Comparison of ENCODE assay signal across 16 cellular contexts in genomic region chr10:99537381-99538286, GRCh38. TPM values are rescaled to one million over a fixed set of nuclear protein-coding genes. Genes with fewer than 3 reads are reported as not detected.
DNase-seq lines count a peak whose midpoint lies in the region; ATAC-seq, FAIRE-seq and TF ChIP-seq lines count a peak whose summit lies in the region.
"Had no signal": no experiment of that assay in that cellular context is flagged by ENCODE, and none has a peak within 500 bp of the region (broad histone marks: within the 10 kb centered on the region; RNA-seq: fewer than 3 reads in every experiment).

No MANE protein-coding gene starts in this region.

- no peaks in the 10 kb centered on the region for H3K36me3 ChIP-seq in HepG2 (replicated peaks in 1 of 2; ENCODE audit: control insufficient read depth in 1 of 2, insufficient read depth in 2 of 2, low read length in 2 of 2)
- H3K36me3 ChIP-seq in right lobe of liver, result no peaks in the 10 kb centered on the region
- H3K36me3 ChIP-seq in colonic mucosa, result no peaks in the 10 kb centered on the region
- no peaks in the 10 kb centered on the region for H3K36me3 ChIP-seq in mucosa of rectum (ENCODE audit: control insufficient read depth in 2 of 2, insufficient read depth in 2 of 2, low read length in 2 of 2)
- no peaks in the 10 kb centered on the region for H3K36me3 ChIP-seq in transverse colon
- H3K36me3 ChIP-seq in small intestine (ENCODE audit: control insufficient read depth in 2 of 2, insufficient read depth in 2 of 2, low read length in 2 of 2), result no peaks in the 10 kb centered on the region
- no peaks in the 10 kb centered on the region for H3K36me3 ChIP-seq in ascending aorta
- H3K36me3 ChIP-seq: breast epithelium had no signal

- H3K9me3 ChIP-seq in HepG2 (ENCODE audit: low read length) (no peaks in the 10 kb centered on the region), right lobe of liver (no peaks in the 10 kb centered on the region), colonic mucosa (no peaks in the 10 kb centered on the region), mucosa of rectum (ENCODE audit: control insufficient read depth in 2 of 2, low read length in 2 of 2) (no peaks in the 10 kb centered on the region), transverse colon (no peaks in the 10 kb centered on the region), small intestine (ENCODE audit: control insufficient read depth, low read depth) (no peaks in the 10 kb centered on the region), ascending aorta (no peaks in the 10 kb centered on the region)
- H3K9me3 ChIP-seq: breast epithelium had no signal

- peaks cover 98% of the 10 kb centered on the region for H3K27me3 Mint-ChIP-seq in nephron progenitor cell (ENCODE audit: low read depth, poor library complexity)

- peak overlapping the region; percentile 70 for H3K4me2 ChIP-seq in HepG2 (ENCODE audit: low read depth, low read length)

- no peak overlapping the region for H3K27ac Mint-ChIP-seq in nephron progenitor cell

- peaks cover 26 to 91% of the 10 kb centered on the region in 2 experiments for H3K27me3 ChIP-seq in HepG2 (ENCODE audit: control insufficient read depth in 1 of 2, insufficient read depth in 2 of 2, low read length in 2 of 2)
- H3K27me3 ChIP-seq in right lobe of liver, result peaks cover 25 to 69% of the 10 kb centered on the region in 2 donors
- peaks cover 87% of the 10 kb centered on the region for H3K27me3 ChIP-seq in colonic mucosa
- H3K27me3 ChIP-seq in mucosa of rectum (ENCODE audit: control insufficient read depth in 2 of 2, insufficient read depth in 2 of 2, low read length in 2 of 2), result peaks cover 67 to 76% of the 10 kb centered on the region in 2 donors
- peaks cover 100% of the 10 kb centered on the region for H3K27me3 ChIP-seq in transverse colon
- H3K27me3 ChIP-seq in small intestine (ENCODE audit: control insufficient read depth in 2 of 2, insufficient read depth in 2 of 2, low read length in 2 of 2), result peaks cover 32 to 34% of the 10 kb centered on the region in 2 donors
- H3K27me3 ChIP-seq in ascending aorta, result peaks cover 9% of the 10 kb centered on the region

- H3K4me1 ChIP-seq in HepG2 (ENCODE audit: insufficient read depth, low read length), result peaks cover 22% of the 10 kb centered on the region
- H3K4me1 ChIP-seq in right lobe of liver, result peaks cover 0 to 23% (median 0%) of the 10 kb centered on the region in 4 donors
- H3K4me1 ChIP-seq in colonic mucosa, result peaks cover 19% of the 10 kb centered on the region
- peaks cover 30 to 35% of the 10 kb centered on the region in 2 donors for H3K4me1 ChIP-seq in mucosa of rectum (ENCODE audit: control insufficient read depth in 2 of 2, insufficient read depth in 2 of 2, low read length in 2 of 2)
- H3K4me1 ChIP-seq in transverse colon, result peaks cover 8 to 52% (median 45%) of the 10 kb centered on the region in 4 donors
- H3K4me1 ChIP-seq in small intestine (ENCODE audit: control insufficient read depth in 2 of 2, insufficient read depth in 1 of 2, low read depth in 1 of 2, low read length in 1 of 2), result peaks cover 0 to 4% of the 10 kb centered on the region in 2 donors
- peaks cover 0 to 5% of the 10 kb centered on the region in 2 donors for H3K4me1 ChIP-seq in ascending aorta

- H3K79me2 ChIP-seq in HepG2 (ENCODE audit: insufficient read depth, low read length), result no peaks in the 10 kb centered on the region

- 12% methylated on average over 41 of the region's 43 CpGs for WGBS in HepG2 (ENCODE audit: low lambda C conversion rate)
- WGBS in right lobe of liver (ENCODE audit: insufficient coverage, low coverage, low lambda C conversion rate, missing lambda C conversion rate), result 11% methylated on average over 35 of the region's 43 CpGs
- 18 to 20% methylated on average over 20 to 42 of the region's 43 CpGs for WGBS in transverse colon (ENCODE audit: low coverage in 1 of 2), 2 donors
- 12 to 24% (median 18%) methylated on average over 41 to 43 of the region's 43 CpGs for WGBS in small intestine, 3 donors

- peaks cover under 1% of the 10 kb centered on the region for H3K9me3 Mint-ChIP-seq in nephron progenitor cell

- TF ChIP-seq CTCF in HepG2 (CRISPR knock-in tag; IDR thresholded peaks at IDR 0.05) (no peak), right lobe of liver (IDR thresholded peaks at IDR 0.05) (no peak), colonic mucosa (IDR thresholded peaks at IDR 0.05) (no peak), transverse colon (IDR thresholded peaks at IDR 0.05) (no peak), nephron progenitor cell (IDR thresholded peaks at IDR 0.05) (no peak), ascending aorta (IDR thresholded peaks at IDR 0.05) (no peak)

- H3K27ac ChIP-seq in HepG2 (ENCODE audit: extremely low read length, insufficient read depth, low read length), result no peak overlapping the region
- no peak overlapping the region for H3K27ac ChIP-seq in right lobe of liver
- peak overlapping the region; percentile 46 for H3K27ac ChIP-seq in colonic mucosa
- H3K27ac ChIP-seq in mucosa of rectum (ENCODE audit: low read depth in 2 of 2, low read length in 2 of 2), result peak overlapping the region; percentile 38 to 57
- peak overlapping the region; percentile 86 to 94 (median 90) for H3K27ac ChIP-seq in transverse colon
- H3K27ac ChIP-seq in small intestine (ENCODE audit: low read depth in 1 of 2, low read length in 1 of 2), result peak overlapping the region in 1 of 2 donors; percentile 89
- H3K27ac ChIP-seq in ascending aorta, result no peak overlapping the region
- H3K27ac ChIP-seq: breast epithelium had no signal

- ATAC-seq in HepG2 (peak; percentile 14), right lobe of liver (no peak)

- intact Hi-C loops in HepG2 (cut with micrococcal nuclease; ENCODE audit: unreplicated experiment) (no loop called here), right lobe of liver (cut with DNase I) (no loop called here), colonic mucosa (cut with DNase I) (loop anchor here (5.0 kb wide), 1 partner anchor 100 kb away; no protein-coding TSS in a partner anchor), transverse colon (cut with DNase I; ENCODE audit: low total_unique reads) (loop anchor here (5.0 kb wide), 1 partner anchor 105 kb away; the partner anchor contains the start of gene GOT1), ascending aorta (cut with DNase I) (no loop called here)

- POLR2A ChIA-PET in HepG2 (lab: Yijun Ruan, JAX), result no interaction called here

- FAIRE-seq in HepG2 (lab: Jason Lieb, UNC), result no peak
- no peak for FAIRE-seq in small intestine (lab: Jason Lieb, UNC)
- FAIRE-seq: GM12891 had no signal

- TF ChIP-seq POLR2A in HepG2 (IDR thresholded peaks at IDR 0.05; ENCODE audit: insufficient read depth in 1 of 2, low read depth in 2 of 2, low read length in 2 of 2), result no peak
- TF ChIP-seq POLR2A in right lobe of liver (IDR thresholded peaks at IDR 0.05), result no peak
- no peak for TF ChIP-seq POLR2A in transverse colon (IDR thresholded peaks at IDR 0.05)

- no peak overlapping the region for H2AFZ ChIP-seq in HepG2 (ENCODE audit: low read length)

- peaks cover 15% of the 10 kb centered on the region for H3K4me1 Mint-ChIP-seq in nephron progenitor cell

- no peak for TF ChIP-seq EP300 in HepG2 (IDR thresholded peaks at IDR 0.05; ENCODE audit: low read depth in 2 of 2, low read length in 2 of 2)
- TF ChIP-seq EP300 in HepG2 (CRISPR knock-in tag; IDR thresholded peaks at IDR 0.05; ENCODE audit: borderline replicate concordance), result no peak
- TF ChIP-seq EP300 in transverse colon (IDR thresholded peaks at IDR 0.05; ENCODE audit: low read depth), result no peak

- H3K9ac ChIP-seq in HepG2 (ENCODE audit: insufficient read depth, low read depth, low read length), result no peak overlapping the region
- peak overlapping the region; percentile 19 to 50 for H3K9ac ChIP-seq in colonic mucosa (ENCODE audit: low read depth in 2 of 2, low read length in 2 of 2)
- H3K9ac ChIP-seq in mucosa of rectum (ENCODE audit: low read depth in 1 of 2, low read length in 2 of 2), result peak overlapping the region in 1 of 2 donors; percentile 31

- DNase-seq in HepG2 (ENCODE audit: low spot score) (no peak), right lobe of liver (no peak), colonic mucosa (no peak), transverse colon (peak; percentile 26), nephron progenitor cell (no peak), small intestine (no peak), ascending aorta (ENCODE audit: low spot score in 2 of 2) (no peak)
- DNase-seq: DND-41; Karpas-422; NCI-H187 treated with DMSO at 0.1 percent for 48 hours; SHP77; stimulated activated CD4-positive, alpha-beta T cell treated with anti-CD3 and anti-CD28 coated beads, Interleukin-1b, Interleukin-23, amount 100 ng/mL, for 48 hours had no signal

- H3K4me3 Mint-ChIP-seq in nephron progenitor cell, result no peak overlapping the region

- in situ Hi-C loops in HepG2 (cut with HindIII; ENCODE audit: extremely low pct_ligation_motif_present, low pct_unique_long_range_greater_than_20kb), result no loop called here
- in situ Hi-C loops in transverse colon (cut with MboI; ENCODE audit: low pct_ligation_motif_present in 1 of 4, low pct_unique_long_range_greater_than_20kb in 1 of 4, low sequenced_read_pairs in 3 of 4), result no loop called here

- no peaks in the 10 kb centered on the region for H3K36me3 Mint-ChIP-seq in nephron progenitor cell (ENCODE audit: low read depth)

- no peak for TF ChIP-seq RAD21 in HepG2 (CRISPR knock-in tag; IDR thresholded peaks at IDR 0.05)

- BruUV-seq in HepG2 (replicated peaks; lab: Mats Ljungman, UMichigan), result no TSS peak

- peaks cover 2% of the 10 kb centered on the region; the same call in 1 of the 2 replicates for H4K20me1 ChIP-seq in HepG2 (ENCODE audit: insufficient read depth, low read length)

- H3K4me3 ChIP-seq in HepG2 (replicated peaks in 1 of 3; ENCODE audit: insufficient read depth in 1 of 3, low read depth in 2 of 3, low read length in 3 of 3) (no peak overlapping the region; a peak in 1 of 6 replicates), right lobe of liver (no peak overlapping the region), colonic mucosa (no peak overlapping the region), mucosa of rectum (ENCODE audit: low read length in 2 of 2) (peak overlapping the region; percentile 22 to 41), transverse colon (peak overlapping the region; percentile 21 to 55 (median 46)), small intestine (ENCODE audit: low read depth in 1 of 2, low read length in 2 of 2) (peak overlapping the region in 1 of 2 donors; percentile 12), ascending aorta (no peak overlapping the region)

- CTCF ChIA-PET in HepG2 (lab: Yijun Ruan, JAX; ENCODE audit: low intra/inter-chr PET ratio, low total read pairs), result no interaction called here

RNA-seq across cellular contexts. Expression of gene NKX2-3, which starts 4.9 kb away (rescaled TPM):
- not detected in 2 replicates for total RNA-seq in HepG2 (2016; rRNA removed; fragmentation: Illumina TruSeq; extraction: Trizol)
- total RNA-seq in HepG2 (2016; cell fraction: cytosol; rRNA removed; fragmentation: Illumina TruSeq; extraction: Trizol; ENCODE audit: low read depth), result not detected in 2 replicates
- total RNA-seq in HepG2 (2016; cell fraction: insoluble cytoplasmic fraction; rRNA removed; fragmentation: Illumina TruSeq; extraction: Trizol), result not detected in 2 replicates
- total RNA-seq in HepG2 (2016; cell fraction: membrane; rRNA removed; fragmentation: Illumina TruSeq; extraction: Trizol), result not detected in 2 replicates
- total RNA-seq in HepG2 (2016; cell fraction: nucleus; rRNA removed; fragmentation: Illumina TruSeq; extraction: Trizol), result not detected in 2 replicates
- polyA plus RNA-seq in HepG2 (2011; rRNA removed), result not detected in 2 replicates
- not detected in 2 replicates for polyA plus RNA-seq in HepG2 (2011; cell fraction: cytosol; rRNA removed)
- polyA plus RNA-seq in HepG2 (2011; cell fraction: nucleus; rRNA removed), result not detected in 2 replicates
- not detected in 2 replicates for polyA plus RNA-seq in HepG2 (2012)
- polyA plus RNA-seq in HepG2 (2016; cell fraction: cytosol; fragmentation: Illumina TruSeq; extraction: Trizol; ENCODE audit: low read depth), result not detected in 2 replicates
- polyA plus RNA-seq in HepG2 (2016; cell fraction: insoluble cytoplasmic fraction; fragmentation: Illumina TruSeq; extraction: Trizol; ENCODE audit: low read depth), result not detected in 2 replicates
- not detected in 2 replicates for polyA plus RNA-seq in HepG2 (2016; cell fraction: membrane; fragmentation: Illumina TruSeq; extraction: Trizol; ENCODE audit: low read depth)
- not detected in 2 replicates for polyA plus RNA-seq in HepG2 (2016; cell fraction: nucleus; fragmentation: Illumina TruSeq; extraction: Trizol; ENCODE audit: insufficient read depth, low read depth)
- not detected in 2 replicates for polyA minus RNA-seq in HepG2 (2011; rRNA and poly(A)+ RNA removed; ENCODE audit: low replicate concordance)
- polyA minus RNA-seq in HepG2 (2011; cell fraction: cytosol; rRNA and poly(A)+ RNA removed), result not detected in 2 replicates
- not detected in 2 replicates for polyA minus RNA-seq in HepG2 (2011; cell fraction: nucleus; rRNA and poly(A)+ RNA removed)
- under 1 TPM in 1 of 6 experiments, not detected in 5; 0.18 TPM for total RNA-seq in right lobe of liver
- 1 to 10 TPM; 5.4 to 7.9 TPM for total RNA-seq in colonic mucosa
- total RNA-seq in transverse colon, result 10 to 100 TPM in 2 of 4 donors, 1 to 10 TPM in 2; 7.0 to 11.1 (median 9.7) TPM
- polyA plus RNA-seq in small intestine, result 10 to 100 TPM in 1 of 3 donors, 1 to 10 TPM in 1, under 1 TPM in 1; 0.67 to 11.9 (median 10.0) TPM
- total RNA-seq in ascending aorta, result not detected
- total RNA-seq: lower leg skin had no signal

Comparison
In these comparisons a context has a peak if more than half of its experiments do, and no peak if none do; other contexts are left out.
1. H3K27ac ChIP-seq: peak in colonic mucosa (single experiment), mucosa of rectum (2 of 2) and transverse colon (4 of 4); none in HepG2 (single experiment), right lobe of liver (0 of 3) and ascending aorta (0 of 2).
2. H3K4me3 ChIP-seq: peak in mucosa of rectum (2 of 2) and transverse colon (4 of 4); none in HepG2 (0 of 3), right lobe of liver (0 of 3), colonic mucosa (single experiment) and ascending aorta (0 of 2).
3. intact Hi-C loops: an anchor here in colonic mucosa (5.0 kb wide) and transverse colon (5.0 kb wide); none called in HepG2, right lobe of liver and ascending aorta.